1 cellular context compared by ENCODE assay signal in genomic region chr1:32394141-32394889, GRCh38.
TF ChIP-seq lines count a peak whose summit lies in the region.

A gene with protein sequence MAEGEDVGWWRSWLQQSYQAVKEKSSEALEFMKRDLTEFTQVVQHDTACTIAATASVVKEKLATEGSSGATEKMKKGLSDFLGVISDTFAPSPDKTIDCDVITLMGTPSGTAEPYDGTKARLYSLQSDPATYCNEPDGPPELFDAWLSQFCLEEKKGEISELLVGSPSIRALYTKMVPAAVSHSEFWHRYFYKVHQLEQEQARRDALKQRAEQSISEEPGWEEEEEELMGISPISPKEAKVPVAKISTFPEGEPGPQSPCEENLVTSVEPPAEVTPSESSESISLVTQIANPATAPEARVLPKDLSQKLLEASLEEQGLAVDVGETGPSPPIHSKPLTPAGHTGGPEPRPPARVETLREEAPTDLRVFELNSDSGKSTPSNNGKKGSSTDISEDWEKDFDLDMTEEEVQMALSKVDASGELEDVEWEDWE (minus strand): TSS chr1:32394441. CDS start chr1:32394414, 27 bp downstream.

TF ChIP-seq in K562, 482 proteins besides CTCF, POLR2A, EP300 and RAD21 (continued from another document and continues in another):
- TF ChIP-seq, protein P1, sequence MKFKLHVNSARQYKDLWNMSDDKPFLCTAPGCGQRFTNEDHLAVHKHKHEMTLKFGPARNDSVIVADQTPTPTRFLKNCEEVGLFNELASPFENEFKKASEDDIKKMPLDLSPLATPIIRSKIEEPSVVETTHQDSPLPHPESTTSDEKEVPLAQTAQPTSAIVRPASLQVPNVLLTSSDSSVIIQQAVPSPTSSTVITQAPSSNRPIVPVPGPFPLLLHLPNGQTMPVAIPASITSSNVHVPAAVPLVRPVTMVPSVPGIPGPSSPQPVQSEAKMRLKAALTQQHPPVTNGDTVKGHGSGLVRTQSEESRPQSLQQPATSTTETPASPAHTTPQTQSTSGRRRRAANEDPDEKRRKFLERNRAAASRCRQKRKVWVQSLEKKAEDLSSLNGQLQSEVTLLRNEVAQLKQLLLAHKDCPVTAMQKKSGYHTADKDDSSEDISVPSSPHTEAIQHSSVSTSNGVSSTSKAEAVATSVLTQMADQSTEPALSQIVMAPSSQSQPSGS (CRISPR knock-in tag; IDR thresholded peaks at IDR 0.05): peak; percentile 98
- no peak for TF ChIP-seq RERE (CRISPR knock-in tag; IDR thresholded peaks at IDR 0.05; ENCODE audit: borderline replicate concordance)
- no peak for TF ChIP-seq ZNF668 (CRISPR knock-in tag; IDR thresholded peaks at IDR 0.05)
- TF ChIP-seq SMARCE1 (IDR thresholded peaks at IDR 0.05): no peak
- TF ChIP-seq ESRRB (CRISPR knock-in tag; IDR thresholded peaks at IDR 0.05; ENCODE audit: borderline replicate concordance): no peak
- peak; percentile 32; the same call in 1 of the 2 replicates for TF ChIP-seq ELF4 (CRISPR knock-in tag; IDR thresholded peaks at IDR 0.05)
- TF ChIP-seq ZKSCAN1 (IDR thresholded peaks at IDR 0.05; ENCODE audit: low read depth, low read length): peak; percentile 70
- no peak for TF ChIP-seq SMARCC2 (IDR thresholded peaks at IDR 0.05; ENCODE audit: low read depth)
- TF ChIP-seq POLR2H (tag; IDR thresholded peaks at IDR 0.05; ENCODE audit: low read depth): peak; percentile 81
- TF ChIP-seq, protein P2, sequence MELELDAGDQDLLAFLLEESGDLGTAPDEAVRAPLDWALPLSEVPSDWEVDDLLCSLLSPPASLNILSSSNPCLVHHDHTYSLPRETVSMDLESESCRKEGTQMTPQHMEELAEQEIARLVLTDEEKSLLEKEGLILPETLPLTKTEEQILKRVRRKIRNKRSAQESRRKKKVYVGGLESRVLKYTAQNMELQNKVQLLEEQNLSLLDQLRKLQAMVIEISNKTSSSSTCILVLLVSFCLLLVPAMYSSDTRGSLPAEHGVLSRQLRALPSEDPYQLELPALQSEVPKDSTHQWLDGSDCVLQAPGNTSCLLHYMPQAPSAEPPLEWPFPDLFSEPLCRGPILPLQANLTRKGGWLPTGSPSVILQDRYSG (tag; conservative IDR thresholded peaks at IDR 0.05; ENCODE audit: low read depth): no peak
- TF ChIP-seq CXXC5 (CRISPR knock-in tag; IDR thresholded peaks at IDR 0.05): peak; percentile 97
- 0 out of 2 replicates have a peak, but pooled peaks have one; percentile 8 for TF ChIP-seq MEF2D (tag; conservative IDR thresholded peaks at IDR 0.05; ENCODE audit: low read depth)
- no peak for TF ChIP-seq CHD1 (IDR thresholded peaks at IDR 0.05; ENCODE audit: low read length)
- no peak; the same call in 1 of the 2 replicates for TF ChIP-seq MIER1 (IDR thresholded peaks at IDR 0.05; ENCODE audit: low read depth)
- TF ChIP-seq SREBF1 (IDR thresholded peaks at IDR 0.05; ENCODE audit: borderline replicate concordance, low read depth, low read length): peak; percentile 63; the same call in 1 of the 2 replicates
- TF ChIP-seq ZNF77 (CRISPR knock-in tag; IDR thresholded peaks at IDR 0.05): no peak
- TF ChIP-seq, protein P3, sequence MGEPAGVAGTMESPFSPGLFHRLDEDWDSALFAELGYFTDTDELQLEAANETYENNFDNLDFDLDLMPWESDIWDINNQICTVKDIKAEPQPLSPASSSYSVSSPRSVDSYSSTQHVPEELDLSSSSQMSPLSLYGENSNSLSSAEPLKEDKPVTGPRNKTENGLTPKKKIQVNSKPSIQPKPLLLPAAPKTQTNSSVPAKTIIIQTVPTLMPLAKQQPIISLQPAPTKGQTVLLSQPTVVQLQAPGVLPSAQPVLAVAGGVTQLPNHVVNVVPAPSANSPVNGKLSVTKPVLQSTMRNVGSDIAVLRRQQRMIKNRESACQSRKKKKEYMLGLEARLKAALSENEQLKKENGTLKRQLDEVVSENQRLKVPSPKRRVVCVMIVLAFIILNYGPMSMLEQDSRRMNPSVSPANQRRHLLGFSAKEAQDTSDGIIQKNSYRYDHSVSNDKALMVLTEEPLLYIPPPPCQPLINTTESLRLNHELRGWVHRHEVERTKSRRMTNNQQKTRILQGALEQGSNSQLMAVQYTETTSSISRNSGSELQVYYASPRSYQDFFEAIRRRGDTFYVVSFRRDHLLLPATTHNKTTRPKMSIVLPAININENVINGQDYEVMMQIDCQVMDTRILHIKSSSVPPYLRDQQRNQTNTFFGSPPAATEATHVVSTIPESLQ (CRISPR knock-in tag; IDR thresholded peaks at IDR 0.05): 0 out of 2 replicates have a peak, but pooled peaks have one; percentile 26
- TF ChIP-seq, protein P4, sequence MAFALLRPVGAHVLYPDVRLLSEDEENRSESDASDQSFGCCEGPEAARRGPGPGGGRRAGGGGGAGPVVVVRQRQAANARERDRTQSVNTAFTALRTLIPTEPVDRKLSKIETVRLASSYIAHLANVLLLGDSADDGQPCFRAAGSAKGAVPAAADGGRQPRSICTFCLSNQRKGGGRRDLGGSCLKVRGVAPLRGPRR (CRISPR knock-in tag; IDR thresholded peaks at IDR 0.05): no peak
- peak in 1 of 2 experiments; percentile 100; a peak in 2 of 3 replicates for TF ChIP-seq CBX3 (IDR thresholded peaks at IDR 0.05; ENCODE audit: borderline replicate concordance in 1 of 2, low read length in 2 of 2)
- TF ChIP-seq PREB (CRISPR knock-in tag; IDR thresholded peaks at IDR 0.05): no peak
- TF ChIP-seq TRIM28 (IDR thresholded peaks at IDR 0.05): peak; percentile 100
- 0 out of 2 replicates have a peak, but pooled peaks have one; percentile 24 for TF ChIP-seq RHOXF2B (CRISPR knock-in tag; conservative IDR thresholded peaks at IDR 0.05)
- TF ChIP-seq LEF1 (IDR thresholded peaks at IDR 0.05): peak; percentile 51; the same call in 1 of the 2 replicates
- TF ChIP-seq ZBTB7A (IDR thresholded peaks at IDR 0.05; ENCODE audit: borderline replicate concordance, control insufficient read depth, low read depth, low read length): peak; percentile 68
- TF ChIP-seq, protein P5, sequence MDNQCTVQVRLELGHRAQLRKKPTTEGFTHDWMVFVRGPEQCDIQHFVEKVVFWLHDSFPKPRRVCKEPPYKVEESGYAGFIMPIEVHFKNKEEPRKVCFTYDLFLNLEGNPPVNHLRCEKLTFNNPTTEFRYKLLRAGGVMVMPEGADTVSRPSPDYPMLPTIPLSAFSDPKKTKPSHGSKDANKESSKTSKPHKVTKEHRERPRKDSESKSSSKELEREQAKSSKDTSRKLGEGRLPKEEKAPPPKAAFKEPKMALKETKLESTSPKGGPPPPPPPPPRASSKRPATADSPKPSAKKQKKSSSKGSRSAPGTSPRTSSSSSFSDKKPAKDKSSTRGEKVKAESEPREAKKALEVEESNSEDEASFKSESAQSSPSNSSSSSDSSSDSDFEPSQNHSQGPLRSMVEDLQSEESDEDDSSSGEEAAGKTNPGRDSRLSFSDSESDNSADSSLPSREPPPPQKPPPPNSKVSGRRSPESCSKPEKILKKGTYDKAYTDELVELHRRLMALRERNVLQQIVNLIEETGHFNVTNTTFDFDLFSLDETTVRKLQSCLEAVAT (IDR thresholded peaks at IDR 0.05): peak; percentile 84 to 90; a peak in 3 of 4 replicates
- TF ChIP-seq OTX1 (CRISPR knock-in tag; IDR thresholded peaks at IDR 0.05): 0 out of 2 replicates have a peak, but pooled peaks have one; percentile 30
- peak; percentile 55; the same call in 1 of the 2 replicates for TF ChIP-seq DMBX1 (CRISPR knock-in tag; IDR thresholded peaks at IDR 0.05; ENCODE audit: borderline replicate concordance)
- TF ChIP-seq ZNF609 (CRISPR knock-in tag; IDR thresholded peaks at IDR 0.05; ENCODE audit: borderline replicate concordance): peak; percentile 94
- TF ChIP-seq, protein P6, sequence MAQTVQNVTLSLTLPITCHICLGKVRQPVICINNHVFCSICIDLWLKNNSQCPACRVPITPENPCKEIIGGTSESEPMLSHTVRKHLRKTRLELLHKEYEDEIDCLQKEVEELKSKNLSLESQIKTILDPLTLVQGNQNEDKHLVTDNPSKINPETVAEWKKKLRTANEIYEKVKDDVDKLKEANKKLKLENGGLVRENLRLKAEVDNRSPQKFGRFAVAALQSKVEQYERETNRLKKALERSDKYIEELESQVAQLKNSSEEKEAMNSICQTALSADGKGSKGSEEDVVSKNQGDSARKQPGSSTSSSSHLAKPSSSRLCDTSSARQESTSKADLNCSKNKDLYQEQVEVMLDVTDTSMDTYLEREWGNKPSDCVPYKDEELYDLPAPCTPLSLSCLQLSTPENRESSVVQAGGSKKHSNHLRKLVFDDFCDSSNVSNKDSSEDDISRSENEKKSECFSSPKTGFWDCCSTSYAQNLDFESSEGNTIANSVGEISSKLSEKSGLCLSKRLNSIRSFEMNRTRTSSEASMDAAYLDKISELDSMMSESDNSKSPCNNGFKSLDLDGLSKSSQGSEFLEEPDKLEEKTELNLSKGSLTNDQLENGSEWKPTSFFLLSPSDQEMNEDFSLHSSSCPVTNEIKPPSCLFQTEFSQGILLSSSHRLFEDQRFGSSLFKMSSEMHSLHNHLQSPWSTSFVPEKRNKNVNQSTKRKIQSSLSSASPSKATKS (CRISPR knock-in tag; IDR thresholded peaks at IDR 0.05): no peak
- TF ChIP-seq SRSF1 (IDR thresholded peaks at IDR 0.05; ENCODE audit: low read depth, low read length): no peak
- TF ChIP-seq RFX1 (IDR thresholded peaks at IDR 0.05): no peak
- no peak for TF ChIP-seq ADNP (tag; IDR thresholded peaks at IDR 0.05)
- no peak for TF ChIP-seq SMARCB1 (IDR thresholded peaks at IDR 0.05; ENCODE audit: insufficient read length, low read depth)
- TF ChIP-seq DPF2 (IDR thresholded peaks at IDR 0.05): peak; percentile 72
- TF ChIP-seq TEAD2 (tag; IDR thresholded peaks at IDR 0.05): no peak
- TF ChIP-seq FOXK1 (CRISPR knock-in tag; IDR thresholded peaks at IDR 0.05; ENCODE audit: borderline replicate concordance): peak; percentile 83; the same call in 1 of the 2 replicates
- TF ChIP-seq SUPT5H (IDR thresholded peaks at IDR 0.05): peak; percentile 97
